1 cellular context compared by ENCODE assay signal in genomic region chr13:45415112-45415511, GRCh38.
TF ChIP-seq lines count a peak whose summit lies in the region.

No MANE protein-coding gene starts in this region.

TF ChIP-seq in SK-N-SH, 30 proteins besides CTCF, POLR2A, EP300 and RAD21 (continued from another document):
- TF ChIP-seq RXRA (IDR thresholded peaks at IDR 0.05; ENCODE audit: borderline replicate concordance, low read depth) (no peak), FOXJ3 (CRISPR knock-in tag; IDR thresholded peaks at IDR 0.05) (no peak), REST (IDR thresholded peaks at IDR 0.05; ENCODE audit: low read depth, low read length) (no peak), EZH2phosphoT487 (IDR thresholded peaks at IDR 0.05; ENCODE audit: borderline replicate concordance, low read depth) (no peak), TEAD4 (IDR thresholded peaks at IDR 0.05; ENCODE audit: borderline replicate concordance, insufficient read depth) (no peak), RFX5 (IDR thresholded peaks at IDR 0.05; ENCODE audit: low read length) (no peak), RCOR1 (IDR thresholded peaks at IDR 0.05; ENCODE audit: low read length) (no peak), USF1 (IDR thresholded peaks at IDR 0.05; ENCODE audit: borderline replicate concordance, low read depth) (no peak), GABPA (IDR thresholded peaks at IDR 0.05; ENCODE audit: low read depth) (no peak), MXI1 (IDR thresholded peaks at IDR 0.05; ENCODE audit: low read depth, low read length) (no peak), IRF3 (IDR thresholded peaks at IDR 0.05; ENCODE audit: low read depth, low read length) (no peak)
TF ChIP-seq in SK-N-SH: peak in this region for 0.
